Comparison of ENCODE assay signal across 1 cellular context in genomic region chr9:20658246-20658667, GRCh38.
TF ChIP-seq lines count a peak whose summit lies in the region.

No MANE protein-coding gene starts in this region.

TF ChIP-seq in HCT116, 20 proteins besides CTCF, POLR2A, EP300 and RAD21:
- 0 out of 2 replicates have a peak, but pooled peaks have one; percentile 37 for TF ChIP-seq EGR1 (IDR thresholded peaks at IDR 0.05; ENCODE audit: low read depth)
TF ChIP-seq in HCT116: peak in this region for 1; not testable (repeated sequence) for 19.
